13 cellular contexts compared by ENCODE assay signal in the genomic region with DNA sequence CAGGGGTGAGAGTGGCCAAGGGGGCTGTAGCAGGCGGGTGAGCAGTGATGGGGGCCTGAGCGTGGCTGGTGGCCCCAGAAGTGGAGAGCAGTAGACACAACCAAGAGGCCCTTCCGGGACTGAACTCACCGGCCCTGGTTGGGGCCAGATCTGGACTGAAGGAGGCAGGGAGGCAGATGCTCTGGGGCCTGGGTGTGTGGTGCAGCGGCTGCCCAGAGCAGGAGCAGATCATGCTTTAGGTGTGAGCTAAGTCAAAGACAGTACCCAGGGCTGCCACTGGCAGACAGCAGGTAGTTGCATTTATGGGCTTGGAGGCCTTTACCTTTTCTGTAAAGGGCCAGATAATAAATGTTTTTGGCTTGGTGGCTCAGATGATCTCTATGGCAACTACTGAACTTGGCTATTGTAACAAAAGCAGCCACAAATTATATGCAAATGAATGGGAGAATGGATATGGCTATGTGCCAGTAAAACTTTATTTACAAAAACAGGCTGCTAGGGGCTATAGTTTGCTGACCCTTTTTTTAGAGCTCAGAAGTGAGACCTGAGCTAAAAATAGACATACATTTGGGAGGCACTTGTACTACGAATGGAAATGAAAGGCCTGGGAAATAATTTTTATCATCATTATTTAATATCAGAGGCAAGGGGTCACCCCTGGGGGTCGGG.
A peak's percentile ranks its signal among the peaks of the same experiment; 100 is the strongest.
DNase-seq lines count a peak whose midpoint lies in the region; ATAC-seq and FAIRE-seq lines count a peak whose summit lies in the region.
"Had no signal": no experiment of that assay in that cellular context is flagged by ENCODE, and none has a peak within 500 bp of the region (broad histone marks: within the 10 kb centered on the region; RNA-seq: fewer than 3 reads in every experiment).

No MANE protein-coding gene starts in this region.

- peaks cover 68% of the 10 kb centered on the region for H3K36me3 Mint-ChIP-seq in effector memory CD8-positive, alpha-beta T cell (ENCODE audit: insufficient read depth)

- no peaks in the 10 kb centered on the region for H3K9me3 Mint-ChIP-seq in effector memory CD8-positive, alpha-beta T cell
- H3K9me3 Mint-ChIP-seq: neural crest cell had no signal

- ATAC-seq in effector memory CD8-positive, alpha-beta T cell (replicated peaks), result no peak
- ATAC-seq in HG02970 (IDR thresholded peaks at IDR 0.05; ENCODE audit: low FRiP score, unreplicated experiment), result no peak
- ATAC-seq: stimulated activated naive CD8-positive, alpha-beta T cell treated with anti-CD3 and anti-CD28 coated beads, Interleukin-15, Interleukin-2, amounts not matched to agents 100 U/mL and 50 U/mL, for 24 hours had no signal

- DNase-seq in COR-L47 (lab: John Stamatoyannopoulos, UW), result peak; percentile 83
- DNase-seq in NCI-H526 treated with DMSO at 0.1 percent for 48 hours (lab: John Stamatoyannopoulos, UW), result peak; percentile 9
- DNase-seq in effector memory CD8-positive, alpha-beta T cell, result no peak
- no peak for DNase-seq in RCC 7860 (ENCODE audit: low spot score)
- DNase-seq: activated CD4-positive, alpha-beta T cell treated with anti-CD3 and anti-CD28 coated beads, Interleukin-2, amount 50 U/mL, for 48 hours; activated effector memory CD4-positive, alpha-beta T cell treated with anti-CD3 and anti-CD28 coated beads, Interleukin-2, amount 50 U/mL, for 16 hours; brain microvascular endothelial cell; SJCRH30; stimulated activated naive CD8-positive, alpha-beta T cell treated with anti-CD3 and anti-CD28 coated beads, Interleukin-15, Interleukin-2, amounts not matched to agents 100 U/mL and 50 U/mL, for 24 hours; uterus had no signal

- FAIRE-seq in RCC 7860 (lab: Jason Lieb, UNC), result no peak
- FAIRE-seq: GM12892 had no signal

- H3K4me1 Mint-ChIP-seq in effector memory CD8-positive, alpha-beta T cell (ENCODE audit: low read depth in 2 of 2), result peaks cover 11 to 20% of the 10 kb centered on the region in 2 donors
- H3K4me1 Mint-ChIP-seq: neural crest cell had no signal

- H3K27me3 Mint-ChIP-seq in effector memory CD8-positive, alpha-beta T cell, result no peaks in the 10 kb centered on the region

- no peak overlapping the region for H3K4me3 Mint-ChIP-seq in effector memory CD8-positive, alpha-beta T cell

- peak overlapping the region; percentile 44 to 58 for H3K27ac Mint-ChIP-seq in effector memory CD8-positive, alpha-beta T cell

Comparison
In these comparisons a context has a peak if more than half of its experiments do, and no peak if none do; other contexts are left out.
1. DNase-seq: peak in COR-L47 (single experiment) and NCI-H526 treated with DMSO at 0.1 percent for 48 hours (single experiment); none in effector memory CD8-positive, alpha-beta T cell (0 of 3) and RCC 7860 (single experiment).